In genomic region chr5:152202321-152202720, GRCh38 we compare ENCODE assay signal across 1 cellular context.
TF ChIP-seq lines count a peak whose summit lies in the region.

No MANE protein-coding gene starts in this region.

TF ChIP-seq in H1, 55 proteins besides CTCF, POLR2A, EP300 and RAD21:
- TF ChIP-seq YY1 (IDR thresholded peaks at IDR 0.05; ENCODE audit: low read depth, low read length) = no peak
- TF ChIP-seq TCF12 (IDR thresholded peaks at IDR 0.05; ENCODE audit: low read depth, low read length) = no peak
- TF ChIP-seq BACH1 (IDR thresholded peaks at IDR 0.05; ENCODE audit: low read length) = no peak
- TF ChIP-seq FOSL1 (IDR thresholded peaks at IDR 0.05; ENCODE audit: insufficient read depth, low read depth, low read length) = no peak
- no peak for TF ChIP-seq RNF2 (IDR thresholded peaks at IDR 0.05; ENCODE audit: borderline replicate concordance, low read depth, low read length, missing control alignments, poor library complexity, severe bottlenecking)
- no peak for TF ChIP-seq ATF3 (IDR thresholded peaks at IDR 0.05; ENCODE audit: insufficient read depth, low read depth, low read length)
- no peak for TF ChIP-seq USF2 (IDR thresholded peaks at IDR 0.05; ENCODE audit: low read length)
- TF ChIP-seq KDM4A (IDR thresholded peaks at IDR 0.05; ENCODE audit: low read depth, low read length, severe bottlenecking) = no peak
- TF ChIP-seq RFX5 (IDR thresholded peaks at IDR 0.05; ENCODE audit: borderline replicate concordance, low read depth, low read length) = no peak
- TF ChIP-seq KDM1A (IDR thresholded peaks at IDR 0.05; ENCODE audit: borderline replicate concordance, low read length) = no peak
- no peak for TF ChIP-seq CHD2 (IDR thresholded peaks at IDR 0.05; ENCODE audit: low read length)
